Comparison of ENCODE assay signal across 1 cellular context in the genomic region with DNA sequence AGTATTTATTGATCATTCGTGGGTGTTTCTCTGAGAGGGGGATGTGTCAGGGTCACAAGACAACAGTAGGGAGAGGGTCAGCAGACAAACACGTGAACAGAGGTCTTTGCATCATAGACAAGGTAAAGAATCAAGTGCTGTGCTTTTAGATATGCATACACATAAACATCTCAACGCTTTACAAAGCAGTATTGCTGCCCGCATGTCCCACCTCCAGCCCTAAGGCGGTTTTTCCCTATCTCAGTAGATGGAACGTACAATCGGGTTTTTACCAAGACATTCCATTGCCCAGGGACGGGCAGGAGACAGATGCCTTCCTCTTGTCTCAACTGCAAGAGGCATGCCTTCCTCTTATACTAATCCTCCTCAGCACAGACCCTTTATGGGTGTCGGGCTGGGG. TPM values are rescaled to one million over a fixed set of nuclear protein-coding genes. Genes with fewer than 3 reads are reported as not detected.
"Had no signal": no experiment of that assay in that cellular context is flagged by ENCODE, and none has a peak within 500 bp of the region (broad histone marks: within the 10 kb centered on the region; RNA-seq: fewer than 3 reads in every experiment).

No MANE protein-coding gene starts in this region.

RNA-seq across cellular contexts. Expression of gene TAF4B, which starts 24.2 kb away (rescaled TPM):
- polyA plus RNA-seq: hepatocyte had no signal
